ENCODE assay signal across 8 cellular contexts in genomic region chrX:120604359-120604782, GRCh38. TPM values are rescaled to one million over a fixed set of nuclear protein-coding genes. Genes with fewer than 3 reads are reported as not detected.
A peak's percentile ranks its signal among the peaks of the same experiment; 100 is the strongest.
DNase-seq lines count a peak whose midpoint lies in the region; ATAC-seq and TF ChIP-seq lines count a peak whose summit lies in the region.

No MANE protein-coding gene starts in this region.

- H3K4me3 Mint-ChIP-seq in activated CD4-positive, alpha-beta T cell treated with anti-CD3 and anti-CD28 coated beads, Interleukin-2, amount 10 ng/mL, durations not matched to agents 24 days and 14 days, result peak overlapping the region; percentile 97

- TF ChIP-seq POLR2A in erythroblast (IDR thresholded peaks at IDR 0.05; ENCODE audit: low read length) (peak; percentile 2), tibial nerve (IDR thresholded peaks at IDR 0.05) (no peak)

- 0 to 30% methylated on average over 5 of the region's 5 CpGs for WGBS in tibial nerve, 2 donors

- no peak for TF ChIP-seq CTCF in tibial nerve (IDR thresholded peaks at IDR 0.05)

- H3K36me3 Mint-ChIP-seq in activated CD4-positive, alpha-beta T cell treated with anti-CD3 and anti-CD28 coated beads, Interleukin-2, amount 10 ng/mL, durations not matched to agents 24 days and 14 days (ENCODE audit: low read depth), result peaks cover 10% of the 10 kb centered on the region

- H3K27me3 Mint-ChIP-seq in activated CD4-positive, alpha-beta T cell treated with anti-CD3 and anti-CD28 coated beads, Interleukin-2, amount 10 ng/mL, durations not matched to agents 24 days and 14 days, result peaks cover 1% of the 10 kb centered on the region

- H3K9ac ChIP-seq in mucosa of stomach (ENCODE audit: low read length), result peak overlapping the region; percentile 98

- H3K27ac ChIP-seq in tibial nerve, result peak overlapping the region; percentile 63 to 89 (median 84)

- H3K9me3 Mint-ChIP-seq in activated CD4-positive, alpha-beta T cell treated with anti-CD3 and anti-CD28 coated beads, Interleukin-2, amount 10 ng/mL, durations not matched to agents 24 days and 14 days, result no peaks in the 10 kb centered on the region

- no peaks in the 10 kb centered on the region for H3K9me3 ChIP-seq in mucosa of stomach (ENCODE audit: control insufficient read depth, low read length)
- no peaks in the 10 kb centered on the region for H3K9me3 ChIP-seq in tibial nerve

- H3K36me3 ChIP-seq in mucosa of stomach (ENCODE audit: control insufficient read depth, insufficient read depth, low read length) (no peaks in the 10 kb centered on the region), tibial nerve (peaks cover 0 to 9% (median 0%) of the 10 kb centered on the region in 3 donors)

- ATAC-seq in HG02678 (IDR thresholded peaks at IDR 0.05; ENCODE audit: unreplicated experiment), result peak; percentile 61

- peak overlapping the region; percentile 96 for H3K27ac Mint-ChIP-seq in activated CD4-positive, alpha-beta T cell treated with anti-CD3 and anti-CD28 coated beads, Interleukin-2, amount 10 ng/mL, durations not matched to agents 24 days and 14 days

- intact Hi-C loops in activated CD4-positive, alpha-beta T cell treated with anti-CD3 and anti-CD28 coated beads, Interleukin-2, amount 10 ng/mL, durations not matched to agents 24 days and 14 days (cut with micrococcal nuclease), result loop anchor here (1.0 to 10.0 kb wide), 3 partner anchors 26 to 110 kb away; partner anchors contain the start of gene C1GALT1C1

- H3K4me3 ChIP-seq in mucosa of stomach (ENCODE audit: low read length), result peak overlapping the region; percentile 80
- H3K4me3 ChIP-seq in tibial nerve, result peak overlapping the region; percentile 43 to 68 (median 52)

- TF ChIP-seq EP300 in tibial nerve (IDR thresholded peaks at IDR 0.05), result no peak

- peak; percentile 42 for DNase-seq in SIG-M5 treated with dmso at 0.1 percent for 504 hours (lab: John Stamatoyannopoulos, UW; ENCODE audit: unreplicated experiment)
- no peak for DNase-seq in SIG-M5 (lab: John Stamatoyannopoulos, UW)
- DNase-seq in NCI-H2107 treated with DMSO at 0.1 percent for 48 hours (lab: John Stamatoyannopoulos, UW; ENCODE audit: unreplicated experiment), result peak; percentile 30
- peak; percentile 78 for DNase-seq in activated CD4-positive, alpha-beta T cell treated with anti-CD3 and anti-CD28 coated beads, Interleukin-2, amount 10 ng/mL, durations not matched to agents 24 days and 14 days
- DNase-seq in erythroblast (lab: John Stamatoyannopoulos, UW), result peak; percentile 31 to 47
- no peak for DNase-seq in tibial nerve (ENCODE audit: low spot score in 2 of 2)

- peaks cover 2% of the 10 kb centered on the region for H3K4me1 Mint-ChIP-seq in activated CD4-positive, alpha-beta T cell treated with anti-CD3 and anti-CD28 coated beads, Interleukin-2, amount 10 ng/mL, durations not matched to agents 24 days and 14 days

- H3K27me3 ChIP-seq in mucosa of stomach (ENCODE audit: control insufficient read depth, insufficient read depth, low read length), result no peaks in the 10 kb centered on the region
- H3K27me3 ChIP-seq in tibial nerve, result no peaks in the 10 kb centered on the region

- H3K4me1 ChIP-seq in mucosa of stomach (ENCODE audit: control insufficient read depth, insufficient read depth, low read length), result peaks cover 5% of the 10 kb centered on the region
- H3K4me1 ChIP-seq in tibial nerve, result peaks cover 0 to 12% (median 7%) of the 10 kb centered on the region in 4 donors

RNA-seq across cellular contexts. Expression of gene MCTS1, which starts 0.5 kb away (rescaled TPM):
- 78.5 and 79.0 TPM in 2 replicates for total RNA-seq in activated CD4-positive, alpha-beta T cell treated with anti-CD3 and anti-CD28 coated beads, Interleukin-2, amount 10 ng/mL, durations not matched to agents 24 days and 14 days
- 10 to 100 TPM in 3 of 4 donors, 1 to 10 TPM in 1; 8.6 to 31.0 (median 22.7) TPM for total RNA-seq in tibial nerve

RNA-seq across cellular contexts. Expression of gene C1GALT1C1, which starts 25.5 kb away (rescaled TPM):
- total RNA-seq in activated CD4-positive, alpha-beta T cell treated with anti-CD3 and anti-CD28 coated beads, Interleukin-2, amount 10 ng/mL, durations not matched to agents 24 days and 14 days, result 21.1 and 21.7 TPM in 2 replicates
- total RNA-seq in tibial nerve, result 10 to 100 TPM; 16.5 to 21.2 (median 16.9) TPM

RNA-seq across cellular contexts. Expression of gene CUL4B, which starts 43.6 kb away (rescaled TPM):
- 30.4 and 30.5 TPM in 2 replicates for total RNA-seq in activated CD4-positive, alpha-beta T cell treated with anti-CD3 and anti-CD28 coated beads, Interleukin-2, amount 10 ng/mL, durations not matched to agents 24 days and 14 days
- total RNA-seq in tibial nerve, result 10 to 100 TPM; 31.8 to 41.5 (median 34.8) TPM

Comparison
In these comparisons a context has a peak if more than half of its experiments do, and no peak if none do; other contexts are left out.
1. DNase-seq: peak in SIG-M5 treated with dmso at 0.1 percent for 504 hours (single experiment), NCI-H2107 treated with DMSO at 0.1 percent for 48 hours (single experiment), activated CD4-positive, alpha-beta T cell treated with anti-CD3 and anti-CD28 coated beads, Interleukin-2, amount 10 ng/mL, durations not matched to agents 24 days and 14 days (single experiment) and erythroblast (2 of 2); none in SIG-M5 (single experiment) and tibial nerve (0 of 2).